In the genomic region with DNA sequence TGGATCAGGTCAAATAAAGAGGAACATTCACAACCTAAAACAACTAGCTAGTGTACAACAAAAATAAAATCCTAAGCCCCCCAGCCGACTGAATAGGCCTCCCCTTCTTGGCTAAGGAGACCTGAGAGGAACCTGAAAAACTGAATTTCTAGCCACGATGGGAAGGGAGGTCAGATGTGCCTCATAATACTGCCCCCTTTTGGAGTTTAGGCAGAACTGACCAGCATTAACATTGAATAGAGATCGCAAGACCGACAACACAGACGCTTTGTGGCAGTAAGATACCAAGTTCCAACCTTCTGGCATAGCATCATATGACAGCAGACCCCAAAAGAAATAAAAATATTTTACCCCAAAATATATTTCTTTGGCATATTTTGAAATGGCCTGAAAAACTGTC, we compare ENCODE assay signal across 8 cellular contexts. TPM values are rescaled to one million over a fixed set of nuclear protein-coding genes. Genes with fewer than 3 reads are reported as not detected.
A peak's percentile ranks its signal among the peaks of the same experiment; 100 is the strongest.
DNase-seq lines count a peak whose midpoint lies in the region; ATAC-seq and TF ChIP-seq lines count a peak whose summit lies in the region.

No MANE protein-coding gene starts in this region.

- DNase-seq in GDM1 (lab: John Stamatoyannopoulos, UW) (peak; percentile 38), SKM-1 treated with dmso at 0.1 percent for 144 hours (lab: John Stamatoyannopoulos, UW; ENCODE audit: unreplicated experiment) (peak; percentile 45), kidney epithelial cell (ENCODE audit: low read depth) (no peak), DMS79 treated with DMSO at 0.1 percent for 48 hours (lab: John Stamatoyannopoulos, UW) (no peak)
- DNase-seq in activated CD4-positive, CD25-positive, alpha-beta regulatory T cell treated with anti-CD3 and anti-CD28 coated beads, Interleukin-2, amount 50 U/mL, for 72 hours, result no peak

- H3K27me3 ChIP-seq in kidney epithelial cell (ENCODE audit: control insufficient read depth, insufficient read depth, low read length), result no peaks in the 10 kb centered on the region

- H3K4me3 ChIP-seq in kidney epithelial cell (ENCODE audit: low read depth, low read length), result no peak overlapping the region

- ATAC-seq in HG02610 (IDR thresholded peaks at IDR 0.05; ENCODE audit: unreplicated experiment), result peak; percentile 65
- ATAC-seq in GM21786 (IDR thresholded peaks at IDR 0.05; ENCODE audit: unreplicated experiment), result no peak
- ATAC-seq in HG03565 (IDR thresholded peaks at IDR 0.05; ENCODE audit: unreplicated experiment), result no peak

- TF ChIP-seq CTCF in kidney epithelial cell (IDR thresholded peaks at IDR 0.05; ENCODE audit: insufficient read depth, low read length, poor library complexity, severe bottlenecking), result peak; percentile 43

- no peaks in the 10 kb centered on the region for H3K36me3 ChIP-seq in kidney epithelial cell (ENCODE audit: control insufficient read depth, insufficient read depth, low read length)

RNA-seq across cellular contexts. Expression of a gene that starts 15.9 kb away (rescaled TPM):
- not detected in 2 replicates for total RNA-seq in kidney epithelial cell

Comparison
In these comparisons a context has a peak if more than half of its experiments do, and no peak if none do; other contexts are left out.
1. DNase-seq: peak in GDM1 (single experiment) and SKM-1 treated with dmso at 0.1 percent for 144 hours (single experiment); none in kidney epithelial cell (single experiment), activated CD4-positive, CD25-positive, alpha-beta regulatory T cell treated with anti-CD3 and anti-CD28 coated beads, Interleukin-2, amount 50 U/mL, for 72 hours (single experiment) and DMS79 treated with DMSO at 0.1 percent for 48 hours (single experiment).